19 cellular contexts compared by ENCODE assay signal in genomic region chr2:151843669-151844017, GRCh38.
"Had no signal": no experiment of that assay in that cellular context is flagged by ENCODE, and none has a peak within 500 bp of the region (broad histone marks: within the 10 kb centered on the region; RNA-seq: fewer than 3 reads in every experiment).

No MANE protein-coding gene starts in this region.

- H3K9me3 ChIP-seq: adrenal gland, ovary, transverse colon had no signal

- DNase-seq: activated CD4-positive, alpha-beta T cell treated with anti-CD3 and anti-CD28 coated beads for 48 hours; activated CD8-positive, alpha-beta T cell treated with anti-CD3 and anti-CD28 coated beads for 36 hours; activated effector memory CD4-positive, alpha-beta T cell treated with Interleukin-2 at 50 U/mL for 16 hours; activated naive CD4-positive, alpha-beta T cell treated with anti-CD3 and anti-CD28 coated beads, Interleukin-2, amount 50 U/mL, for 16 hours; activated T-cell treated with anti-CD3 and anti-CD28 coated beads, Interleukin-2, amount 50 U/mL, for 4 hours; effector memory CD8-positive, alpha-beta T cell; kidney; mesendoderm; ovary; stimulated activated CD4-positive, alpha-beta T cell treated with anti-CD3 and anti-CD28 coated beads, Interleukin-12 subunit alpha, Interleukin-12 subunit beta, amount 100 ng/mL, for 4 hours; stimulated activated CD4-positive, alpha-beta T cell treated with anti-CD3 and anti-CD28 coated beads, Interleukin-2, amount 100 ng/mL, for 24 hours; SW 1271; transverse colon had no signal

- H3K27me3 Mint-ChIP-seq: brain had no signal

- H3K4me1 Mint-ChIP-seq: central memory CD8-positive, alpha-beta T cell; stimulated activated effector memory CD8-positive, alpha-beta T cell treated with anti-CD3 and anti-CD28 coated beads, Interleukin-12 subunit alpha, Interleukin-12 subunit beta, amount 100 ng/mL, for 72 hours; WTC11 had no signal

- H3K36me3 ChIP-seq: adrenal gland, neural progenitor cell, ovary, transverse colon had no signal

- ATAC-seq: activated CD8-positive, alpha-beta T cell treated with anti-CD3 and anti-CD28 coated beads for 36 hours; activated T-cell treated with anti-CD3 and anti-CD28 coated beads, Interleukin-2, amount 50 U/mL, for 4 hours; effector memory CD8-positive, alpha-beta T cell; stimulated activated effector memory CD8-positive, alpha-beta T cell treated with anti-CD3 and anti-CD28 coated beads, Interleukin-12 subunit alpha, Interleukin-12 subunit beta, amount 100 ng/mL, for 72 hours; WTC11 had no signal

- H3K4me3 Mint-ChIP-seq: activated CD8-positive, alpha-beta T cell treated with anti-CD3 and anti-CD28 coated beads for 36 hours; activated T-cell treated with anti-CD3 and anti-CD28 coated beads, Interleukin-2, amount 50 U/mL, for 4 hours; brain; central memory CD8-positive, alpha-beta T cell; effector memory CD8-positive, alpha-beta T cell; neural progenitor cell; stimulated activated effector memory CD8-positive, alpha-beta T cell treated with anti-CD3 and anti-CD28 coated beads, Interleukin-12 subunit alpha, Interleukin-12 subunit beta, amount 100 ng/mL, for 72 hours; WTC11 had no signal

- H3K36me3 Mint-ChIP-seq: stimulated activated effector memory CD8-positive, alpha-beta T cell treated with anti-CD3 and anti-CD28 coated beads, Interleukin-12 subunit alpha, Interleukin-12 subunit beta, amount 100 ng/mL, for 72 hours; WTC11 had no signal

- H3K27me3 ChIP-seq: adrenal gland, neural progenitor cell, ovary, transverse colon had no signal

- H3K27ac ChIP-seq: adrenal gland, neural progenitor cell, ovary, transverse colon had no signal

- H3K4me1 ChIP-seq: neural progenitor cell, transverse colon had no signal

- H3K9me3 Mint-ChIP-seq: activated CD8-positive, alpha-beta T cell treated with anti-CD3 and anti-CD28 coated beads for 36 hours; activated T-cell treated with anti-CD3 and anti-CD28 coated beads, Interleukin-2, amount 50 U/mL, for 4 hours; brain; central memory CD8-positive, alpha-beta T cell; effector memory CD8-positive, alpha-beta T cell; neural progenitor cell; stimulated activated effector memory CD8-positive, alpha-beta T cell treated with anti-CD3 and anti-CD28 coated beads, Interleukin-12 subunit alpha, Interleukin-12 subunit beta, amount 100 ng/mL, for 72 hours; WTC11 had no signal

- H3K4me3 ChIP-seq: adrenal gland, neural progenitor cell, ovary, transverse colon had no signal

- H3K27ac Mint-ChIP-seq: activated CD8-positive, alpha-beta T cell treated with anti-CD3 and anti-CD28 coated beads for 36 hours; effector memory CD8-positive, alpha-beta T cell; neural progenitor cell; stimulated activated effector memory CD8-positive, alpha-beta T cell treated with anti-CD3 and anti-CD28 coated beads, Interleukin-12 subunit alpha, Interleukin-12 subunit beta, amount 100 ng/mL, for 72 hours; WTC11 had no signal
